18 cellular contexts compared by ENCODE assay signal in the genomic region with DNA sequence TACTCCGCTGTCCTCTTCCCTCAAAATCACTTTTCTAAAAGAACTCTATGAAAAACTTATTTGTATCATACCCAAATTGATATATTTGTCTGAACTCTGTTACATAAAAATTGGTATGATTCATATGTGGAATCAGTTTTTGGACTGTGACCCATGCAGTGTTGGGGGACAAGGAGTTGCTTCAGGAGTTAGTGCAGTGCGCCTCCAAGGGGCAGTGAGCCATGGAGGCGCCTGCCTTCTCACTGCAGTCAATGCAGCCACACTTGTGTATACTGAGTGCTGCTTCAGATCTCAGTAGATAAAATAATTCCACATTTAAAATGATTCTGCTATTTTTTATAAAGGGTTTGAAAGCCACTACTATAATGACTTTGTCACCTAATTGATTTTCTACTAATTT. TPM values are rescaled to one million over a fixed set of nuclear protein-coding genes. Genes with fewer than 3 reads are reported as not detected.
A peak's percentile ranks its signal among the peaks of the same experiment; 100 is the strongest.
DNase-seq lines count a peak whose midpoint lies in the region; ATAC-seq, FAIRE-seq and TF ChIP-seq lines count a peak whose summit lies in the region.
"Had no signal": no experiment of that assay in that cellular context is flagged by ENCODE, and none has a peak within 500 bp of the region (broad histone marks: within the 10 kb centered on the region; RNA-seq: fewer than 3 reads in every experiment).

No MANE protein-coding gene starts in this region.

- H3K27ac ChIP-seq in HepG2 (ENCODE audit: extremely low read length, insufficient read depth, low read length) (no peak overlapping the region), right lobe of liver (no peak overlapping the region), PC-3 (ENCODE audit: low read length) (no peak overlapping the region), upper lobe of right lung (no peak overlapping the region)
- H3K27ac ChIP-seq: cardiac muscle cell, SK-N-MC, thoracic aorta had no signal

- H3F3A ChIP-seq in PC-3 (ENCODE audit: low read length, unreplicated experiment) = no peaks in the 10 kb centered on the region

- H3K4me3 ChIP-seq in HepG2 (replicated peaks in 1 of 3; ENCODE audit: insufficient read depth in 1 of 3, low read depth in 2 of 3, low read length in 3 of 3) (no peak overlapping the region), right lobe of liver (no peak overlapping the region), PC-3 (ENCODE audit: low read length) (no peak overlapping the region), epithelial cell of proximal tubule (ENCODE audit: low read depth, low read length) (no peak overlapping the region), upper lobe of right lung (no peak overlapping the region)
- H3K4me3 ChIP-seq: cardiac muscle cell, SK-N-MC, thoracic aorta had no signal

- ATAC-seq in HepG2 (peak; percentile 87), right lobe of liver (no peak), PC-3 (peak; percentile 55), upper lobe of right lung (no peak), left lobe of liver (no peak)
- ATAC-seq: activated CD8-positive, alpha-beta memory T cell treated with anti-CD3 and anti-CD28 coated beads, Interleukin-2, amount 10 ng/mL, durations not matched to agents 7 days and 5 days had no signal

- CTCF ChIA-PET in HepG2 (lab: Yijun Ruan, JAX; ENCODE audit: low intra/inter-chr PET ratio, low total read pairs) (interaction anchor here (1.2 kb wide), 1 partner anchor 47 kb away, joined by 6 read pairs; no protein-coding TSS in a partner anchor), PC-3 (lab: Charles Lee) (no interaction called here)

- H3K27me3 ChIP-seq in HepG2 (ENCODE audit: control insufficient read depth in 1 of 2, insufficient read depth in 2 of 2, low read length in 2 of 2) = no peaks in the 10 kb centered on the region
- no peaks in the 10 kb centered on the region for H3K27me3 ChIP-seq in right lobe of liver
- no peaks in the 10 kb centered on the region for H3K27me3 ChIP-seq in PC-3 (ENCODE audit: low read length)
- no peaks in the 10 kb centered on the region for H3K27me3 ChIP-seq in upper lobe of right lung
- H3K27me3 ChIP-seq: cardiac muscle cell had no signal

- TF ChIP-seq CTCF in HepG2 (CRISPR knock-in tag; IDR thresholded peaks at IDR 0.05) (peak; percentile 59), right lobe of liver (IDR thresholded peaks at IDR 0.05) (no peak), PC-3 (conservative IDR thresholded peaks at IDR 0.05; ENCODE audit: low read depth, low read length) (peak; percentile 52), epithelial cell of proximal tubule (conservative IDR thresholded peaks at IDR 0.05; ENCODE audit: low read depth, low read length) (peak; percentile 16), upper lobe of right lung (IDR thresholded peaks at IDR 0.05) (peak; percentile 12)

- no peaks in the 10 kb centered on the region for H3K9me2 ChIP-seq in PC-3 (replicated peaks; ENCODE audit: low read length)

- 33% methylated on average over 3 of the region's 3 CpGs for WGBS in HepG2 (ENCODE audit: low lambda C conversion rate)
- WGBS in right lobe of liver (ENCODE audit: insufficient coverage, low coverage, low lambda C conversion rate, missing lambda C conversion rate) = 93% methylated on average over 3 of the region's 3 CpGs

- TF ChIP-seq EP300 in HepG2 (IDR thresholded peaks at IDR 0.05; ENCODE audit: low read depth in 2 of 2, low read length in 2 of 2) = no peak
- TF ChIP-seq EP300 in HepG2 (CRISPR knock-in tag; IDR thresholded peaks at IDR 0.05; ENCODE audit: borderline replicate concordance) = no peak

- in situ Hi-C loops in HepG2 (cut with HindIII; ENCODE audit: extremely low pct_ligation_motif_present, low pct_unique_long_range_greater_than_20kb) = no loop called here

- H3K36me3 ChIP-seq in HepG2 (replicated peaks in 1 of 2; ENCODE audit: control insufficient read depth in 1 of 2, insufficient read depth in 2 of 2, low read length in 2 of 2) = no peaks in the 10 kb centered on the region; a peak in 2 of 5 replicates
- peaks cover 0 to 10% (median 0%) of the 10 kb centered on the region in 4 donors for H3K36me3 ChIP-seq in right lobe of liver
- H3K36me3 ChIP-seq in PC-3 (ENCODE audit: low read depth, low read length) = peaks cover 21% of the 10 kb centered on the region
- peaks cover 18% of the 10 kb centered on the region for H3K36me3 ChIP-seq in upper lobe of right lung

- H3K9me3 ChIP-seq in HepG2 (ENCODE audit: low read length) (no peaks in the 10 kb centered on the region), right lobe of liver (no peaks in the 10 kb centered on the region), PC-3 (ENCODE audit: low read length) (no peaks in the 10 kb centered on the region), upper lobe of right lung (no peaks in the 10 kb centered on the region)
- H3K9me3 ChIP-seq: thoracic aorta had no signal

- H3K4me2 ChIP-seq in HepG2 (ENCODE audit: low read depth, low read length) (no peak overlapping the region), PC-3 (ENCODE audit: low read length) (no peak overlapping the region)

- DNase-seq in HepG2 (ENCODE audit: low spot score) (no peak), right lobe of liver (no peak), PC-3 (no peak), epithelial cell of proximal tubule (ENCODE audit: low read depth) (no peak), upper lobe of right lung (no peak), MV-4-11 (lab: John Stamatoyannopoulos, UW) (no peak), NCI-H446 (lab: John Stamatoyannopoulos, UW) (no peak), left lobe of liver (ENCODE audit: low spot score) (no peak)
- DNase-seq: activated CD8-positive, alpha-beta memory T cell treated with anti-CD3 and anti-CD28 coated beads, Interleukin-2, amount 10 ng/mL, durations not matched to agents 7 days and 5 days; activated naive CD4-positive, alpha-beta T cell treated with Interleukin-2 at 50 U/mL for 16 hours; effector memory CD4-positive, alpha-beta T cell; kidney; naive B cell; NCI-H2081; NK-92 treated with Interleukin-12 subunit alpha and Interleukin-12 subunit beta, amount 100 ng/mL, for 24 hours had no signal

- H3K79me2 ChIP-seq in HepG2 (ENCODE audit: insufficient read depth, low read length) (no peaks in the 10 kb centered on the region), PC-3 (ENCODE audit: low read length) (no peaks in the 10 kb centered on the region)

- H2AFZ ChIP-seq in HepG2 (ENCODE audit: low read length) = no peak overlapping the region
- no peak overlapping the region for H2AFZ ChIP-seq in PC-3 (ENCODE audit: low read length)

- H3K4me1 ChIP-seq in HepG2 (ENCODE audit: insufficient read depth, low read length) (peaks cover 12% of the 10 kb centered on the region), right lobe of liver (peaks cover 0 to 10% (median 4%) of the 10 kb centered on the region in 4 donors), PC-3 (ENCODE audit: insufficient read depth, low read length) (no peaks in the 10 kb centered on the region), upper lobe of right lung (no peaks in the 10 kb centered on the region)

- no peak for TF ChIP-seq RAD21 in HepG2 (CRISPR knock-in tag; IDR thresholded peaks at IDR 0.05)

- POLR2A ChIA-PET in HepG2 (lab: Yijun Ruan, JAX) = no interaction called here
- POLR2A ChIA-PET in PC-3 (lab: Charles Lee; ENCODE audit: unreplicated experiment) = no interaction called here

- no TSS peak for BruUV-seq in HepG2 (replicated peaks; lab: Mats Ljungman, UMichigan)
- no TSS peak for BruUV-seq in PC-3 (replicated peaks; lab: Mats Ljungman, UMichigan)

- H3K9ac ChIP-seq in HepG2 (ENCODE audit: insufficient read depth, low read depth, low read length) = no peak overlapping the region
- no peak overlapping the region for H3K9ac ChIP-seq in PC-3 (ENCODE audit: low read length)

- FAIRE-seq in HepG2 (lab: Jason Lieb, UNC) = no peak
- FAIRE-seq: kidney had no signal

- TF ChIP-seq POLR2A in HepG2 (IDR thresholded peaks at IDR 0.05; ENCODE audit: insufficient read depth in 1 of 2, low read depth in 2 of 2, low read length in 2 of 2) = no peak
- no peak for TF ChIP-seq POLR2A in right lobe of liver (IDR thresholded peaks at IDR 0.05)

- intact Hi-C loops in HepG2 (cut with micrococcal nuclease; ENCODE audit: unreplicated experiment) (loop anchor here (1.0 kb wide), 1 partner anchor 47 kb away; no protein-coding TSS in a partner anchor), right lobe of liver (cut with DNase I) (no loop called here), PC-3 (cut with micrococcal nuclease) (no loop called here), upper lobe of right lung (cut with DNase I) (no loop called here)

- H4K20me1 ChIP-seq in HepG2 (ENCODE audit: insufficient read depth, low read length) (no peaks in the 10 kb centered on the region), PC-3 (ENCODE audit: low read length) (no peaks in the 10 kb centered on the region)

RNA-seq across cellular contexts. Expression of a gene that starts 32.5 kb away (rescaled TPM):
- total RNA-seq in HepG2 (2016; rRNA removed; fragmentation: Illumina TruSeq; extraction: Trizol) (3.2 and 5.3 TPM in 2 replicates), right lobe of liver (10 to 100 TPM in 1 of 6 experiments, 1 to 10 TPM in 5; 2.2 to 10.4 (median 3.4) TPM), PC-3 (2014; rRNA removed) (8.4 and 12.4 TPM in 2 replicates), epithelial cell of proximal tubule (3.3 and 6.8 TPM in 2 replicates), upper lobe of right lung (10.4 TPM), left lobe of liver (4.0 TPM)
- total RNA-seq in HepG2 (2016; cell fraction: cytosol; rRNA removed; fragmentation: Illumina TruSeq; extraction: Trizol; ENCODE audit: low read depth) = 4.6 and 5.3 TPM in 2 replicates
- 2.3 and 6.0 TPM in 2 replicates for total RNA-seq in HepG2 (2016; cell fraction: insoluble cytoplasmic fraction; rRNA removed; fragmentation: Illumina TruSeq; extraction: Trizol)
- total RNA-seq in HepG2 (2016; cell fraction: membrane; rRNA removed; fragmentation: Illumina TruSeq; extraction: Trizol) = 2.1 and 2.6 TPM in 2 replicates
- total RNA-seq in HepG2 (2016; cell fraction: nucleus; rRNA removed; fragmentation: Illumina TruSeq; extraction: Trizol) = 16.7 and 17.4 TPM in 2 replicates
- polyA plus RNA-seq in HepG2 (2011; rRNA removed) = 3.2 and 3.3 TPM in 2 replicates
- polyA plus RNA-seq in HepG2 (2011; cell fraction: cytosol; rRNA removed) = 0.70 and 0.79 TPM in 2 replicates
- 16.9 and 20.1 TPM in 2 replicates for polyA plus RNA-seq in HepG2 (2011; cell fraction: nucleus; rRNA removed)
- polyA plus RNA-seq in HepG2 (2012) = 2.8 and 3.1 TPM in 2 replicates
- polyA plus RNA-seq in HepG2 (2016; cell fraction: cytosol; fragmentation: Illumina TruSeq; extraction: Trizol; ENCODE audit: low read depth) = 0.44 and 0.50 TPM in 2 replicates
- polyA plus RNA-seq in HepG2 (2016; cell fraction: insoluble cytoplasmic fraction; fragmentation: Illumina TruSeq; extraction: Trizol; ENCODE audit: low read depth) = 1.8 and 2.1 TPM in 2 replicates
- 0.84 and 1.6 TPM in 2 replicates for polyA plus RNA-seq in HepG2 (2016; cell fraction: membrane; fragmentation: Illumina TruSeq; extraction: Trizol; ENCODE audit: low read depth)
- 16.9 and 18.5 TPM in 2 replicates for polyA plus RNA-seq in HepG2 (2016; cell fraction: nucleus; fragmentation: Illumina TruSeq; extraction: Trizol; ENCODE audit: insufficient read depth, low read depth)
- polyA minus RNA-seq in HepG2 (2011; rRNA and poly(A)+ RNA removed; ENCODE audit: low replicate concordance) = 6.0 and 7.6 TPM in 2 replicates
- 1.6 and 3.0 TPM in 2 replicates for polyA minus RNA-seq in HepG2 (2011; cell fraction: cytosol; rRNA and poly(A)+ RNA removed)
- 17.4 and 18.2 TPM in 2 replicates for polyA minus RNA-seq in HepG2 (2011; cell fraction: nucleus; rRNA and poly(A)+ RNA removed)

RNA-seq across cellular contexts. Expression of a gene that starts 32.8 kb away (rescaled TPM):
- total RNA-seq in HepG2 (2016; rRNA removed; fragmentation: Illumina TruSeq; extraction: Trizol) = 0.62 and 0.86 TPM in 2 replicates
- total RNA-seq in HepG2 (2016; cell fraction: cytosol; rRNA removed; fragmentation: Illumina TruSeq; extraction: Trizol; ENCODE audit: low read depth) = 0.62 and 0.71 TPM in 2 replicates
- total RNA-seq in HepG2 (2016; cell fraction: insoluble cytoplasmic fraction; rRNA removed; fragmentation: Illumina TruSeq; extraction: Trizol) = 0.86 and 1.00 TPM in 2 replicates
- total RNA-seq in HepG2 (2016; cell fraction: membrane; rRNA removed; fragmentation: Illumina TruSeq; extraction: Trizol) = 1.1 and 1.2 TPM in 2 replicates
- 0.47 and 0.68 TPM in 2 replicates for total RNA-seq in HepG2 (2016; cell fraction: nucleus; rRNA removed; fragmentation: Illumina TruSeq; extraction: Trizol)
- polyA plus RNA-seq in HepG2 (2011; rRNA removed) = 0.35 and 0.41 TPM in 2 replicates
- polyA plus RNA-seq in HepG2 (2011; cell fraction: cytosol; rRNA removed) = 0.13 and 0.24 TPM in 2 replicates
- polyA plus RNA-seq in HepG2 (2011; cell fraction: nucleus; rRNA removed) = 0.37 and 0.81 TPM in 2 replicates
- 0.44 and 0.50 TPM in 2 replicates for polyA plus RNA-seq in HepG2 (2012)
- 0.77 and 0.84 TPM in 2 replicates for polyA plus RNA-seq in HepG2 (2016; cell fraction: cytosol; fragmentation: Illumina TruSeq; extraction: Trizol; ENCODE audit: low read depth)
- 0.55 and 0.73 TPM in 2 replicates for polyA plus RNA-seq in HepG2 (2016; cell fraction: insoluble cytoplasmic fraction; fragmentation: Illumina TruSeq; extraction: Trizol; ENCODE audit: low read depth)
- polyA plus RNA-seq in HepG2 (2016; cell fraction: membrane; fragmentation: Illumina TruSeq; extraction: Trizol; ENCODE audit: low read depth) = 0.72 and 1.00 TPM in 2 replicates
- 0.29 and 0.92 TPM in 2 replicates for polyA plus RNA-seq in HepG2 (2016; cell fraction: nucleus; fragmentation: Illumina TruSeq; extraction: Trizol; ENCODE audit: insufficient read depth, low read depth)
- 0.06 and 3.9 TPM in 2 replicates for polyA minus RNA-seq in HepG2 (2011; rRNA and poly(A)+ RNA removed; ENCODE audit: low replicate concordance)
- polyA minus RNA-seq in HepG2 (2011; cell fraction: cytosol; rRNA and poly(A)+ RNA removed) = 0.40 and 0.53 TPM in 2 replicates
- not detected in 2 replicates for polyA minus RNA-seq in HepG2 (2011; cell fraction: nucleus; rRNA and poly(A)+ RNA removed)
- 1 to 10 TPM in 1 of 6 experiments, under 1 TPM in 5; 0.31 to 1.1 (median 0.78) TPM for total RNA-seq in right lobe of liver
- 2.3 and 4.4 TPM in 2 replicates for total RNA-seq in PC-3 (2014; rRNA removed)
- 0.17 and 0.43 TPM in 2 replicates for total RNA-seq in epithelial cell of proximal tubule
- 3.8 TPM for total RNA-seq in upper lobe of right lung
- 1.9 TPM for total RNA-seq in left lobe of liver

RNA-seq across cellular contexts. Expression of a gene that starts 47.4 kb away (rescaled TPM):
- 38.3 and 42.2 TPM in 2 replicates for total RNA-seq in HepG2 (2016; rRNA removed; fragmentation: Illumina TruSeq; extraction: Trizol)
- 11.5 and 12.7 TPM in 2 replicates for total RNA-seq in HepG2 (2016; cell fraction: cytosol; rRNA removed; fragmentation: Illumina TruSeq; extraction: Trizol; ENCODE audit: low read depth)
- total RNA-seq in HepG2 (2016; cell fraction: insoluble cytoplasmic fraction; rRNA removed; fragmentation: Illumina TruSeq; extraction: Trizol) = 30.2 and 40.2 TPM in 2 replicates
- total RNA-seq in HepG2 (2016; cell fraction: membrane; rRNA removed; fragmentation: Illumina TruSeq; extraction: Trizol) = 13.6 and 14.8 TPM in 2 replicates
- 60.9 and 76.8 TPM in 2 replicates for total RNA-seq in HepG2 (2016; cell fraction: nucleus; rRNA removed; fragmentation: Illumina TruSeq; extraction: Trizol)
- 30.8 and 37.6 TPM in 2 replicates for polyA plus RNA-seq in HepG2 (2011; rRNA removed)
- 17.8 and 19.0 TPM in 2 replicates for polyA plus RNA-seq in HepG2 (2011; cell fraction: cytosol; rRNA removed)
- 100 and 122 TPM in 2 replicates for polyA plus RNA-seq in HepG2 (2011; cell fraction: nucleus; rRNA removed)
- polyA plus RNA-seq in HepG2 (2012) = 34.2 and 35.8 TPM in 2 replicates
- polyA plus RNA-seq in HepG2 (2016; cell fraction: cytosol; fragmentation: Illumina TruSeq; extraction: Trizol; ENCODE audit: low read depth) = 1.8 and 2.0 TPM in 2 replicates
- polyA plus RNA-seq in HepG2 (2016; cell fraction: insoluble cytoplasmic fraction; fragmentation: Illumina TruSeq; extraction: Trizol; ENCODE audit: low read depth) = 32.0 and 43.7 TPM in 2 replicates
- polyA plus RNA-seq in HepG2 (2016; cell fraction: membrane; fragmentation: Illumina TruSeq; extraction: Trizol; ENCODE audit: low read depth) = 5.0 and 6.2 TPM in 2 replicates
- polyA plus RNA-seq in HepG2 (2016; cell fraction: nucleus; fragmentation: Illumina TruSeq; extraction: Trizol; ENCODE audit: insufficient read depth, low read depth) = 104 and 121 TPM in 2 replicates
- polyA minus RNA-seq in HepG2 (2011; rRNA and poly(A)+ RNA removed; ENCODE audit: low replicate concordance) = 51.6 and 77.7 TPM in 2 replicates
- polyA minus RNA-seq in HepG2 (2011; cell fraction: cytosol; rRNA and poly(A)+ RNA removed) = 27.8 and 28.2 TPM in 2 replicates
- polyA minus RNA-seq in HepG2 (2011; cell fraction: nucleus; rRNA and poly(A)+ RNA removed) = 64.4 and 71.0 TPM in 2 replicates
- total RNA-seq in right lobe of liver = 10 to 100 TPM; 35.6 to 60.8 (median 49.8) TPM
- 44.0 and 60.2 TPM in 2 replicates for total RNA-seq in PC-3 (2014; rRNA removed)
- total RNA-seq in epithelial cell of proximal tubule = 51.7 and 58.1 TPM in 2 replicates
- total RNA-seq in upper lobe of right lung = 89.3 TPM
- total RNA-seq in left lobe of liver = 55.4 TPM

Comparison
In these comparisons a context has a peak if more than half of its experiments do, and no peak if none do; other contexts are left out.
1. ATAC-seq: peak in HepG2 (single experiment) and PC-3 (single experiment); none in right lobe of liver (0 of 4), upper lobe of right lung (single experiment) and left lobe of liver (single experiment).
2. CTCF ChIP-seq: peak in HepG2 (single experiment), PC-3 (single experiment), epithelial cell of proximal tubule (single experiment) and upper lobe of right lung (single experiment); none in right lobe of liver (0 of 4).